8 cellular contexts compared by ENCODE assay signal in genomic region chr19:52941523-52941922, GRCh38. TPM values are rescaled to one million over a fixed set of nuclear protein-coding genes. Genes with fewer than 3 reads are reported as not detected.
DNase-seq lines count a peak whose midpoint lies in the region; ATAC-seq and TF ChIP-seq lines count a peak whose summit lies in the region.
"Not testable (repeated sequence)": the region's sequence is repeated elsewhere in the genome, so short reads cannot be mapped to it uniquely, and the experiment has no call there.

No MANE protein-coding gene starts in this region.

- H3K4me1 ChIP-seq in HUES64 (ENCODE audit: insufficient read depth, low read length) (peaks cover 27% of the 10 kb centered on the region), PC-9 (replicated peaks; ENCODE audit: insufficient read depth) (peaks cover 26% of the 10 kb centered on the region)
- H3K4me1 ChIP-seq in ectodermal cell (ENCODE audit: control insufficient read depth, insufficient read depth, low read length); iPS-15b (ENCODE audit: control insufficient read depth, insufficient read depth, low read length): not testable (repeated sequence)

- peak overlapping the region; percentile 91 for H3K4me3 Mint-ChIP-seq in activated T-helper 17 cell treated with anti-CD3 and anti-CD28 coated beads, Interleukin-2, amount 50 U/mL, for 72 hours
- peak overlapping the region; percentile 87 to 90 (median 89) for H3K4me3 Mint-ChIP-seq in nephron
- peak overlapping the region; percentile 93 to 99 for H3K4me3 Mint-ChIP-seq in stimulated activated naive CD8-positive, alpha-beta T cell treated with anti-CD3 and anti-CD28 coated beads, Interleukin-15, amount 100 ng/mL, for 72 hours

- peak overlapping the region; percentile 91 for H3K4me2 ChIP-seq in PC-9

- 50% methylated on average over 2 of the region's 2 CpGs for WGBS in HUES64
- 40 to 44% methylated on average over 2 of the region's 2 CpGs for WGBS in ectodermal cell, 2 experiments

- H4K20me1 ChIP-seq in PC-9 (ENCODE audit: insufficient read depth): not testable (repeated sequence)

- intact Hi-C loops in PC-9 (cut with micrococcal nuclease; ENCODE audit: unreplicated experiment): loop anchor here (5.0 kb wide), 1 partner anchor 51 kb away; no protein-coding TSS in a partner anchor

- DNase-seq in PC-9; stimulated activated naive CD8-positive, alpha-beta T cell treated with anti-CD3 and anti-CD28 coated beads, Interleukin-15, amount 100 ng/mL, for 72 hours: not testable (repeated sequence)

- ATAC-seq in activated T-helper 17 cell treated with anti-CD3 and anti-CD28 coated beads, Interleukin-2, amount 50 U/mL, for 72 hours (replicated peaks); stimulated activated naive CD8-positive, alpha-beta T cell treated with anti-CD3 and anti-CD28 coated beads, Interleukin-15, amount 100 ng/mL, for 72 hours: not testable (repeated sequence)

- not testable (repeated sequence) for H3K36me3 ChIP-seq in HUES64 (ENCODE audit: insufficient read depth, low read length); ectodermal cell (ENCODE audit: control insufficient read depth, insufficient read depth, low read length); iPS-15b (ENCODE audit: control insufficient read depth, insufficient read depth, low read length)
- H3K36me3 ChIP-seq in PC-9 (ENCODE audit: low read depth): peaks cover 22% of the 10 kb centered on the region; the same call in 1 of the 2 replicates

- peak overlapping the region; percentile 83 for H3K27ac Mint-ChIP-seq in activated T-helper 17 cell treated with anti-CD3 and anti-CD28 coated beads, Interleukin-2, amount 50 U/mL, for 72 hours
- H3K27ac Mint-ChIP-seq in nephron: peak overlapping the region; percentile 29 to 88 (median 57)
- peak overlapping the region; percentile 89 to 99 for H3K27ac Mint-ChIP-seq in stimulated activated naive CD8-positive, alpha-beta T cell treated with anti-CD3 and anti-CD28 coated beads, Interleukin-15, amount 100 ng/mL, for 72 hours

- not testable (repeated sequence) for H3F3A ChIP-seq in PC-9 (ENCODE audit: insufficient read depth, low read depth)

- not testable (repeated sequence) for H3K27me3 Mint-ChIP-seq in activated T-helper 17 cell treated with anti-CD3 and anti-CD28 coated beads, Interleukin-2, amount 50 U/mL, for 72 hours; nephron (ENCODE audit: low read depth); stimulated activated naive CD8-positive, alpha-beta T cell treated with anti-CD3 and anti-CD28 coated beads, Interleukin-15, amount 100 ng/mL, for 72 hours

- not testable (repeated sequence) for H3K9me2 ChIP-seq in PC-9 (ENCODE audit: insufficient read depth)

- POLR2A ChIA-PET in PC-9 (lab: Charles Lee; ENCODE audit: unreplicated experiment): interaction anchor here (0.7 kb wide), 1 partner anchor 50 kb away, joined by 3 read pairs; no protein-coding TSS in a partner anchor

- peak overlapping the region; percentile 98; the same call in 1 of the 2 replicates for H2AFZ ChIP-seq in PC-9

- H3K4me3 ChIP-seq in HUES64 (ENCODE audit: low read length) (peak overlapping the region; percentile 97), PC-9 (peak overlapping the region; percentile 64), ectodermal cell (ENCODE audit: insufficient read depth, low read depth, low read length) (peak overlapping the region; percentile 80), iPS-15b (ENCODE audit: low read depth, low read length) (peak overlapping the region; percentile 86)

- peak overlapping the region; percentile 87; the same call in 1 of the 2 replicates for H3K9ac ChIP-seq in HUES64 (ENCODE audit: low read depth, low read length)
- not testable (repeated sequence) for H3K9ac ChIP-seq in iPS-15b (ENCODE audit: low read depth, low read length)

- H3K4me1 Mint-ChIP-seq in activated T-helper 17 cell treated with anti-CD3 and anti-CD28 coated beads, Interleukin-2, amount 50 U/mL, for 72 hours: peaks cover 21% of the 10 kb centered on the region
- peaks cover 33% of the 10 kb centered on the region for H3K4me1 Mint-ChIP-seq in nephron
- peaks cover 37% of the 10 kb centered on the region for H3K4me1 Mint-ChIP-seq in stimulated activated naive CD8-positive, alpha-beta T cell treated with anti-CD3 and anti-CD28 coated beads, Interleukin-15, amount 100 ng/mL, for 72 hours

- H3K27me3 ChIP-seq in HUES64 (ENCODE audit: insufficient read depth, low read length); PC-9 (ENCODE audit: insufficient read depth, low read depth); ectodermal cell (ENCODE audit: control insufficient read depth, insufficient read depth, low read length, poor library complexity, severe bottlenecking); iPS-15b (ENCODE audit: control insufficient read depth, insufficient read depth, low read length): not testable (repeated sequence)

- not testable (repeated sequence) for BruUV-seq in PC-9 (replicated peaks; lab: Mats Ljungman, UMichigan)

- H3K9me3 Mint-ChIP-seq in activated T-helper 17 cell treated with anti-CD3 and anti-CD28 coated beads, Interleukin-2, amount 50 U/mL, for 72 hours: not testable (repeated sequence)
- H3K9me3 Mint-ChIP-seq in nephron: peaks cover 13% of the 10 kb centered on the region
- peaks cover 18 to 38% of the 10 kb centered on the region in 2 donors for H3K9me3 Mint-ChIP-seq in stimulated activated naive CD8-positive, alpha-beta T cell treated with anti-CD3 and anti-CD28 coated beads, Interleukin-15, amount 100 ng/mL, for 72 hours

- peaks cover 23% of the 10 kb centered on the region for H3K36me3 Mint-ChIP-seq in activated T-helper 17 cell treated with anti-CD3 and anti-CD28 coated beads, Interleukin-2, amount 50 U/mL, for 72 hours (ENCODE audit: low read depth)
- peaks cover 25% of the 10 kb centered on the region for H3K36me3 Mint-ChIP-seq in nephron (ENCODE audit: low read depth)

- H3K9me3 ChIP-seq in HUES64 (ENCODE audit: insufficient read depth, low read depth, low read length); ectodermal cell (ENCODE audit: control insufficient read depth, low read length); iPS-15b (ENCODE audit: control insufficient read depth, insufficient read depth, low read length): not testable (repeated sequence)
- peaks cover 35% of the 10 kb centered on the region for H3K9me3 ChIP-seq in PC-9 (ENCODE audit: insufficient read depth, low read depth)

- not testable (repeated sequence) for TF ChIP-seq CTCF in C4-2B (conservative IDR thresholded peaks at IDR 0.05); PC-9 (conservative IDR thresholded peaks at IDR 0.05); nephron (IDR thresholded peaks at IDR 0.05; ENCODE audit: unreplicated experiment in 3 of 3)

- CTCF ChIA-PET in PC-9 (lab: Charles Lee): not testable (repeated sequence)

- H3K27ac ChIP-seq in C4-2B (peak overlapping the region; percentile 70), ectodermal cell (ENCODE audit: insufficient read depth, low read depth, low read length, poor library complexity, severe bottlenecking) (peak overlapping the region; percentile 67)
- H3K27ac ChIP-seq in HUES64 (ENCODE audit: low read depth, low read length); PC-9: not testable (repeated sequence)

- H3K79me2 ChIP-seq in PC-9 (ENCODE audit: low read depth): peaks cover 42% of the 10 kb centered on the region

RNA-seq across cellular contexts. Expression of gene ZNF888, which starts 18.3 kb away (rescaled TPM):
- 4.9 TPM for polyA plus RNA-seq in HUES64 (2013, experiment 1 of 2)
- 5.3 TPM for polyA plus RNA-seq in HUES64 (2013, experiment 2 of 2)
- total RNA-seq in PC-9 (2021): 10.8 and 14.5 TPM in 2 replicates
- 1 to 10 TPM; 3.3 to 8.0 TPM for total RNA-seq in activated T-helper 17 cell treated with anti-CD3 and anti-CD28 coated beads, Interleukin-2, amount 50 U/mL, for 72 hours
- 6.1 TPM for polyA plus RNA-seq in ectodermal cell (2013, experiment 1 of 4)
- 6.4 TPM for polyA plus RNA-seq in ectodermal cell (2013, experiment 2 of 4)
- polyA plus RNA-seq in ectodermal cell (2013, experiment 3 of 4): 5.5 TPM
- 5.2 TPM for polyA plus RNA-seq in ectodermal cell (2013, experiment 4 of 4)

RNA-seq across cellular contexts. Expression of gene ZNF816, which starts 21.2 kb away (rescaled TPM):
- 8.7 TPM for polyA plus RNA-seq in HUES64 (2013, experiment 1 of 2)
- 8.5 TPM for polyA plus RNA-seq in HUES64 (2013, experiment 2 of 2)
- 11.8 and 13.8 TPM in 2 replicates for total RNA-seq in PC-9 (2021)
- 1 to 10 TPM; 5.7 to 7.1 TPM for total RNA-seq in activated T-helper 17 cell treated with anti-CD3 and anti-CD28 coated beads, Interleukin-2, amount 50 U/mL, for 72 hours
- polyA plus RNA-seq in ectodermal cell (2013, experiment 1 of 4): 14.1 TPM
- polyA plus RNA-seq in ectodermal cell (2013, experiment 2 of 4): 14.9 TPM
- polyA plus RNA-seq in ectodermal cell (2013, experiment 3 of 4): 13.0 TPM
- 14.4 TPM for polyA plus RNA-seq in ectodermal cell (2013, experiment 4 of 4)

RNA-seq across cellular contexts. Expression of gene ZNF320, which starts 44.1 kb away (rescaled TPM):
- 13.9 TPM for polyA plus RNA-seq in HUES64 (2013, experiment 1 of 2)
- 17.0 TPM for polyA plus RNA-seq in HUES64 (2013, experiment 2 of 2)
- 18.5 and 24.9 TPM in 2 replicates for total RNA-seq in PC-9 (2021)
- 1 to 10 TPM; 3.3 to 9.4 TPM for total RNA-seq in activated T-helper 17 cell treated with anti-CD3 and anti-CD28 coated beads, Interleukin-2, amount 50 U/mL, for 72 hours
- polyA plus RNA-seq in ectodermal cell (2013, experiment 1 of 4): 18.8 TPM
- polyA plus RNA-seq in ectodermal cell (2013, experiment 2 of 4): 26.6 TPM
- 14.7 TPM for polyA plus RNA-seq in ectodermal cell (2013, experiment 3 of 4)
- polyA plus RNA-seq in ectodermal cell (2013, experiment 4 of 4): 17.2 TPM
